24 cellular contexts compared by ENCODE assay signal in the genomic region with DNA sequence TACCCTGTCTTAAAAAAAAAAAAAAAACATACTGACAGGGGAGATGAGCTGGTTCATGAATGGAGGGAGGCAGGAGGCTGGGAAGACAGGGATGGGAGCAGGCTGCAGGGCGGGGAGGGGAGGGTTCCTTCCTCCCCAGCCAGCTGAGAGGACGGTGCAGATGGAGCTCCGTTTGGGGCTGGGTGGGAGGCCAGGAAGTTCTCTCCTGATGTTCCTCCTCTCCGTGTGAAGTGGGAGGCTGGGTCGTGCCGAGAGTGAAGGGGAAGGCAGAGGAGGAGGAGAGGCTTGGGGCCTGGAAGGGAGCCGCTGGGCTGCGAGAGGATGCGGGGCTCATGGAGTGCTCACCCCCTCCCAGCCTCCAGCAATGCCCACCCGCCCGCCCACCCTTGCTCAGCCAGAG. TPM values are rescaled to one million over a fixed set of nuclear protein-coding genes. Genes with fewer than 3 reads are reported as not detected.
DNase-seq lines count a peak whose midpoint lies in the region; ATAC-seq and TF ChIP-seq lines count a peak whose summit lies in the region.
"Had no signal": no experiment of that assay in that cellular context is flagged by ENCODE, and none has a peak within 500 bp of the region (broad histone marks: within the 10 kb centered on the region; RNA-seq: fewer than 3 reads in every experiment).

No MANE protein-coding gene starts in this region.

- peak overlapping the region; percentile 92 to 96 for H3K27ac Mint-ChIP-seq in effector memory CD8-positive, alpha-beta T cell
- H3K27ac Mint-ChIP-seq in naive thymus-derived CD8-positive, alpha-beta T cell = peak overlapping the region; percentile 60 to 99 (median 94)
- peak overlapping the region; percentile 77 for H3K27ac Mint-ChIP-seq in stimulated activated effector memory CD8-positive, alpha-beta T cell treated with anti-CD3 and anti-CD28 coated beads, Interleukin-12 subunit alpha, Interleukin-12 subunit beta, amount 100 ng/mL, for 72 hours
- H3K27ac Mint-ChIP-seq: GM23338 had no signal

- no peaks in the 10 kb centered on the region for H3K9me3 Mint-ChIP-seq in effector memory CD8-positive, alpha-beta T cell
- no peaks in the 10 kb centered on the region for H3K9me3 Mint-ChIP-seq in naive thymus-derived CD8-positive, alpha-beta T cell
- no peaks in the 10 kb centered on the region for H3K9me3 Mint-ChIP-seq in stimulated activated effector memory CD8-positive, alpha-beta T cell treated with anti-CD3 and anti-CD28 coated beads, Interleukin-12 subunit alpha, Interleukin-12 subunit beta, amount 100 ng/mL, for 72 hours
- H3K9me3 Mint-ChIP-seq: CD4-positive, alpha-beta memory T cell; GM23338 had no signal

- peaks cover 3% of the 10 kb centered on the region for H3K4me1 ChIP-seq in body of pancreas
- H3K4me1 ChIP-seq: BE2C, HAP-1 had no signal

- H3K36me3 ChIP-seq in body of pancreas (replicated peaks in 1 of 2; ENCODE audit: insufficient read depth in 1 of 2, low read depth in 2 of 2) = no peaks in the 10 kb centered on the region
- H3K36me3 ChIP-seq: BE2C, HAP-1 had no signal

- POLR2A ChIA-PET in naive thymus-derived CD8-positive, alpha-beta T cell (lab: Charles Lee) = interaction anchor here (0.5 to 31.4 kb wide), 4 partner anchors 25 to 501 kb away, joined by 3 to 888 read pairs (median 3); partner anchors contain the start of gene SBK1

- H3K4me3 Mint-ChIP-seq in effector memory CD8-positive, alpha-beta T cell = peak overlapping the region in 1 of 2 donors; percentile 46
- H3K4me3 Mint-ChIP-seq in naive thymus-derived CD8-positive, alpha-beta T cell = peak overlapping the region in 4 of 10 donors; percentile 14 to 54 (median 33)
- H3K4me3 Mint-ChIP-seq in stimulated activated effector memory CD8-positive, alpha-beta T cell treated with anti-CD3 and anti-CD28 coated beads, Interleukin-12 subunit alpha, Interleukin-12 subunit beta, amount 100 ng/mL, for 72 hours = no peak overlapping the region
- H3K4me3 Mint-ChIP-seq: GM23338 had no signal

- no peak overlapping the region for H3K4me3 ChIP-seq in body of pancreas
- H3K4me3 ChIP-seq: GM23338, HAP-1 had no signal

- peaks cover 25% of the 10 kb centered on the region for H3K36me3 Mint-ChIP-seq in effector memory CD8-positive, alpha-beta T cell (ENCODE audit: insufficient read depth)
- H3K36me3 Mint-ChIP-seq in naive thymus-derived CD8-positive, alpha-beta T cell = peaks cover 0 to 17% (median 10%) of the 10 kb centered on the region in 3 donors
- H3K36me3 Mint-ChIP-seq in stimulated activated effector memory CD8-positive, alpha-beta T cell treated with anti-CD3 and anti-CD28 coated beads, Interleukin-12 subunit alpha, Interleukin-12 subunit beta, amount 100 ng/mL, for 72 hours = peaks cover 47% of the 10 kb centered on the region

- no peak for TF ChIP-seq POLR2A in body of pancreas (IDR thresholded peaks at IDR 0.05)

- H3K9me3 ChIP-seq in body of pancreas = no peaks in the 10 kb centered on the region
- H3K9me3 ChIP-seq: BE2C, HAP-1, SK-N-SH had no signal

- H3K27ac ChIP-seq in body of pancreas = no peak overlapping the region
- H3K27ac ChIP-seq: 22Rv1, RWPE1 had no signal

- TF ChIP-seq CTCF in body of pancreas (IDR thresholded peaks at IDR 0.05) = no peak

- H3K27me3 ChIP-seq in body of pancreas = no peaks in the 10 kb centered on the region
- H3K27me3 ChIP-seq: BE2C had no signal

- H3K27me3 Mint-ChIP-seq in effector memory CD8-positive, alpha-beta T cell = no peaks in the 10 kb centered on the region
- no peaks in the 10 kb centered on the region for H3K27me3 Mint-ChIP-seq in naive thymus-derived CD8-positive, alpha-beta T cell
- H3K27me3 Mint-ChIP-seq: CD4-positive, alpha-beta memory T cell had no signal

- ATAC-seq in effector memory CD8-positive, alpha-beta T cell (replicated peaks) = no peak
- no peak for ATAC-seq in naive thymus-derived CD8-positive, alpha-beta T cell
- ATAC-seq in stimulated activated effector memory CD8-positive, alpha-beta T cell treated with anti-CD3 and anti-CD28 coated beads, Interleukin-12 subunit alpha, Interleukin-12 subunit beta, amount 100 ng/mL, for 72 hours = no peak
- ATAC-seq in HG03342 (IDR thresholded peaks at IDR 0.05; ENCODE audit: unreplicated experiment) (no peak), body of pancreas (no peak)
- ATAC-seq: GM23338, Panc1 had no signal

- intact Hi-C loops in body of pancreas (cut with DNase I) = no loop called here

- 85 to 86% methylated on average over 10 to 11 of the region's 11 CpGs for WGBS in body of pancreas, 2 donors

- DNase-seq in DMS 273 (lab: John Stamatoyannopoulos, UW; ENCODE audit: unreplicated experiment) (peak; percentile 35), DMS 273 treated with DMSO at 0.1 percent for 48 hours (lab: John Stamatoyannopoulos, UW) (no peak), body of pancreas (no peak), D341Med (ENCODE audit: low spot score) (no peak)
- DNase-seq in effector memory CD8-positive, alpha-beta T cell = no peak
- DNase-seq in naive thymus-derived CD8-positive, alpha-beta T cell = no peak
- no peak for DNase-seq in stimulated activated effector memory CD8-positive, alpha-beta T cell treated with anti-CD3 and anti-CD28 coated beads, Interleukin-12 subunit alpha, Interleukin-12 subunit beta, amount 100 ng/mL, for 72 hours (ENCODE audit: low spot score in 2 of 2)
- DNase-seq: BE2C; CD4-positive, alpha-beta memory T cell; NCI-H1048; NCI-H1417; NCI-H1694 treated with DMSO at 0.1 percent for 48 hours; NCI-H2081; NCI-H2227 treated with DMSO at 0.1 percent for 48 hours; NCI-H526 treated with DMSO at 0.1 percent for 48 hours; SHP77 treated with DMSO at 0.1 percent for 48 hours; SK-N-SH; SW 1271 had no signal

- peaks cover 58 to 59% of the 10 kb centered on the region in 2 donors for H3K4me1 Mint-ChIP-seq in effector memory CD8-positive, alpha-beta T cell (ENCODE audit: low read depth in 2 of 2)
- H3K4me1 Mint-ChIP-seq in naive thymus-derived CD8-positive, alpha-beta T cell = peaks cover 40 to 94% (median 71%) of the 10 kb centered on the region in 4 donors
- peaks cover 78% of the 10 kb centered on the region for H3K4me1 Mint-ChIP-seq in stimulated activated effector memory CD8-positive, alpha-beta T cell treated with anti-CD3 and anti-CD28 coated beads, Interleukin-12 subunit alpha, Interleukin-12 subunit beta, amount 100 ng/mL, for 72 hours
- H3K4me1 Mint-ChIP-seq: GM23338 had no signal

RNA-seq across cellular contexts. Expression of gene SBK1, which starts 21.3 kb away (rescaled TPM):
- 10 to 100 TPM; 20.6 to 21.3 TPM for total RNA-seq in naive thymus-derived CD8-positive, alpha-beta T cell
- polyA plus RNA-seq in naive thymus-derived CD8-positive, alpha-beta T cell = 10 to 100 TPM in 1 of 3 donors, 1 to 10 TPM in 2; 5.7 to 19.9 (median 7.4) TPM
- total RNA-seq in body of pancreas = 1 to 10 TPM; 1.3 to 2.6 TPM

RNA-seq across cellular contexts. Expression of gene NPIPB6, which starts 49.7 kb away (rescaled TPM):
- 1 to 10 TPM; 6.1 to 6.9 TPM for total RNA-seq in naive thymus-derived CD8-positive, alpha-beta T cell
- under 1 TPM in 1 of 3 donors, not detected in 2; 0.35 TPM for polyA plus RNA-seq in naive thymus-derived CD8-positive, alpha-beta T cell
- total RNA-seq in body of pancreas = 10 to 100 TPM in 1 of 2 donors, not detected in 1; 13.8 TPM

Comparison
In these comparisons a context has a peak if more than half of its experiments do, and no peak if none do; other contexts are left out.
1. RNA of gene SBK1, which starts 21.3 kb away (total RNA-seq): 20.6 to 21.3 TPM in naive thymus-derived CD8-positive, alpha-beta T cell; 1.3 to 2.6 TPM in body of pancreas; every median in the first group is over 4 times any median in the second.
2. Peak in every context shown above with its lines, with median percentiles within 50 percentile points of each other: H3K27ac Mint-ChIP-seq.